3 cellular contexts compared by ENCODE assay signal in genomic region chr4:179116011-179116410, GRCh38.
TF ChIP-seq lines count a peak whose summit lies in the region.

No MANE protein-coding gene starts in this region.

TF ChIP-seq in GM23338, 12 proteins besides CTCF, POLR2A, EP300 and RAD21 (continues in another document):
- TF ChIP-seq REST (IDR thresholded peaks at IDR 0.05; ENCODE audit: unreplicated experiment) (no peak), STAT1 (IDR thresholded peaks at IDR 0.05; ENCODE audit: unreplicated experiment) (no peak), POLR2AphosphoS5 (IDR thresholded peaks at IDR 0.05; ENCODE audit: low read depth) (no peak), EZH2phosphoT487 (IDR thresholded peaks at IDR 0.05; ENCODE audit: unreplicated experiment) (no peak), JUNB (IDR thresholded peaks at IDR 0.05; ENCODE audit: unreplicated experiment) (no peak), ETS1 (IDR thresholded peaks at IDR 0.05) (no peak), CREB1 (CRISPR knock-in tag; IDR thresholded peaks at IDR 0.05; ENCODE audit: low read depth) (no peak), EZH2 (IDR thresholded peaks at IDR 0.05; ENCODE audit: low read depth, unreplicated experiment) (no peak)

TF ChIP-seq in WTC11, 78 proteins besides CTCF, POLR2A, EP300 and RAD21 (continued from another document):
- TF ChIP-seq GRHL2 (CRISPR knock-in tag; IDR thresholded peaks at IDR 0.05; ENCODE audit: insufficient replicate concordance, severe bottlenecking) (no peak), ZNF138 (CRISPR knock-in tag; conservative IDR thresholded peaks at IDR 0.05) (no peak), AFF4 (CRISPR knock-in tag; IDR thresholded peaks at IDR 0.05; ENCODE audit: borderline replicate concordance) (no peak), ZNF219 (CRISPR knock-in tag; IDR thresholded peaks at IDR 0.05; ENCODE audit: borderline replicate concordance) (no peak), NR3C1 (CRISPR knock-in tag; conservative IDR thresholded peaks at IDR 0.05; ENCODE audit: low read depth) (no peak)

TF ChIP-seq in GM12878, 131 proteins besides CTCF, POLR2A, EP300 and RAD21 (continued from another document):
- TF ChIP-seq TCF3 (IDR thresholded peaks at IDR 0.05; ENCODE audit: borderline replicate concordance, insufficient read depth, low read depth, low read length) (no peak), ZNF592 (IDR thresholded peaks at IDR 0.05) (no peak), ZZZ3 (IDR thresholded peaks at IDR 0.05; ENCODE audit: control insufficient read depth, insufficient read length, low read depth) (no peak), POLR2AphosphoS2 (IDR thresholded peaks at IDR 0.05; ENCODE audit: low read depth, low read length) (no peak), TCF12 (IDR thresholded peaks at IDR 0.05; ENCODE audit: low read depth, low read length) (no peak), ATF2 (IDR thresholded peaks at IDR 0.05; ENCODE audit: low read length) (no peak), EZH2 (IDR thresholded peaks at IDR 0.05; ENCODE audit: borderline replicate concordance, control insufficient read depth, low read depth, low read length) (no peak), SRF (IDR thresholded peaks at IDR 0.05; ENCODE audit: low read depth in 2 of 2, low read length in 2 of 2) (no peak), NR2F1 (conservative IDR thresholded peaks at IDR 0.05) (no peak), MAX (IDR thresholded peaks at IDR 0.05; ENCODE audit: low read depth, low read length) (no peak), SIX5 (IDR thresholded peaks at IDR 0.05; ENCODE audit: low read depth, low read length, severe bottlenecking) (no peak), CBX3 (IDR thresholded peaks at IDR 0.05; ENCODE audit: borderline replicate concordance, low read depth) (no peak)
